Comparison of ENCODE assay signal across 8 cellular contexts in the genomic region with DNA sequence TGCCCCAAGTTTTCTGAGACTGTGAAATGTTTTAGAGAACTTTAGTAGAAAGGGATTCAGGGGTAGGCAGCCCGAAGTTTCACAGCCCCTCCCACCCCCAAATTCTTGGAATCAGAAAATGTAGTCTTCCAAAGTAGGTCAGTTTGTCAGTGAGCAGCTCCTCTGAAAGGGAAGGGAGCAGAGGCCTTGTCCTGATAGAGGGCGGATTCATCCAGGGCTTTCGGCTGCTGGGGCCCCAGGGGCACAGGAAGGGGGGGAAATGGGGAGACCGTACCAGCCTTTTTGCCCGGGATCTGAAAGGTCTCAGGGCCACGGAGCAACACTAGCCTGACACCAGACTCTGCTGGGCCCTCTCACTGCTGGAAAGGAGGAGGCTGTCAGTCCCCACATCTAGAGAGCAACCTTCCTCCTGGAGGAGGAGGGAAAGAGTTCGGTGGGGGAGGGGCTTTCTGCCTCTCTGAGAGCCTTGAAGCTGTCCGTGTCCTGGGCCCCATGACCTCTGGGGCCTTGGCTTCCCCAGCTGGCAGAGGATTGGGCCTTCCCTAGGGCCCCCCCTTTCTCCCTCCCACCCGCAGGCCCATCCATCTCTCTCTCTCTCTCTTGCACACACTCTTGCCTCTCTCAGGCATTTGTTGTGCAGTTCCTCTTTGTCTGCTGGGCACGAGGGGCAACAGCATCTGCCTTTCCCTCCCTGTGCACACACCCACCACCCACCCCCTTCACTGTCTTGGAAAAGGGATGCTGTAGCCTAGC. TPM values are rescaled to one million over a fixed set of nuclear protein-coding genes. Genes with fewer than 3 reads are reported as not detected.
DNase-seq lines count a peak whose midpoint lies in the region; ATAC-seq and TF ChIP-seq lines count a peak whose summit lies in the region.

IKZF4 (plus strand) TSS at position 607 of the 753 bp plus-strand sequence. CDS start 451 bp downstream, outside the sequence.

- H3K27ac ChIP-seq in cardiac muscle cell: peak within 1 kb of the TSS; percentile 94

- TF ChIP-seq CTCF in cardiac muscle cell (IDR thresholded peaks at IDR 0.05; ENCODE audit: low read depth, low read length) (no peak), osteocyte (IDR thresholded peaks at IDR 0.05) (no peak)

- peaks cover 15% of the 10 kb centered on the region for H3K36me3 ChIP-seq in cardiac muscle cell

- peaks cover 17% of the 10 kb centered on the region for H3K4me1 Mint-ChIP-seq in activated T-helper 17 cell treated with anti-CD3 and anti-CD28 coated beads, Interleukin-2, amount 50 U/mL, for 72 hours
- peaks cover 18% of the 10 kb centered on the region for H3K4me1 Mint-ChIP-seq in osteocyte (ENCODE audit: unreplicated experiment)

- H3K9me3 Mint-ChIP-seq in activated T-helper 17 cell treated with anti-CD3 and anti-CD28 coated beads, Interleukin-2, amount 50 U/mL, for 72 hours: no peaks in the 10 kb centered on the region
- H3K9me3 Mint-ChIP-seq in osteocyte (ENCODE audit: unreplicated experiment): no peaks in the 10 kb centered on the region

- DNase-seq in NCI-H2107 treated with DMSO at 0.1 percent for 48 hours (lab: John Stamatoyannopoulos, UW; ENCODE audit: unreplicated experiment) (peak; percentile 28), NCI-H2107 (lab: John Stamatoyannopoulos, UW) (no peak), cardiac muscle cell (ENCODE audit: low read depth in 1 of 2, low spot score in 1 of 2) (peak; percentile 80 to 92), osteocyte (ENCODE audit: extremely low spot score, unreplicated experiment) (no peak), NCI-H446 (lab: John Stamatoyannopoulos, UW) (no peak)

- H3K27ac Mint-ChIP-seq in activated T-helper 17 cell treated with anti-CD3 and anti-CD28 coated beads, Interleukin-2, amount 50 U/mL, for 72 hours: peak within 1 kb of the TSS; percentile 97
- peak within 1 kb of the TSS; percentile 73 for H3K27ac Mint-ChIP-seq in osteocyte (ENCODE audit: unreplicated experiment)

- H3K4me1 ChIP-seq in cardiac muscle cell (ENCODE audit: low read depth): peaks cover 41% of the 10 kb centered on the region

- H3K27me3 Mint-ChIP-seq in activated T-helper 17 cell treated with anti-CD3 and anti-CD28 coated beads, Interleukin-2, amount 50 U/mL, for 72 hours: no peaks in the 10 kb centered on the region
- no peaks in the 10 kb centered on the region for H3K27me3 Mint-ChIP-seq in osteocyte (ENCODE audit: unreplicated experiment)

- H3K36me3 Mint-ChIP-seq in activated T-helper 17 cell treated with anti-CD3 and anti-CD28 coated beads, Interleukin-2, amount 50 U/mL, for 72 hours (ENCODE audit: low read depth): peaks cover 27% of the 10 kb centered on the region
- H3K36me3 Mint-ChIP-seq in osteocyte (ENCODE audit: unreplicated experiment): peaks cover 4% of the 10 kb centered on the region

- H3K4me3 ChIP-seq in cardiac muscle cell: peak within 1 kb of the TSS; percentile 43

- H3K4me3 Mint-ChIP-seq in activated T-helper 17 cell treated with anti-CD3 and anti-CD28 coated beads, Interleukin-2, amount 50 U/mL, for 72 hours: peak within 1 kb of the TSS; percentile 98
- peak within 1 kb of the TSS; percentile 63 for H3K4me3 Mint-ChIP-seq in osteocyte (ENCODE audit: unreplicated experiment)

- peak; percentile 45 for ATAC-seq in activated T-helper 17 cell treated with anti-CD3 and anti-CD28 coated beads, Interleukin-2, amount 50 U/mL, for 72 hours (replicated peaks)
- ATAC-seq in GM18502 (IDR thresholded peaks at IDR 0.05; ENCODE audit: poor library complexity, unreplicated experiment) (no peak), HG03354 (IDR thresholded peaks at IDR 0.05; ENCODE audit: poor library complexity, severe bottlenecking, unreplicated experiment) (no peak)

- no peaks in the 10 kb centered on the region for H3K9me3 ChIP-seq in cardiac muscle cell (ENCODE audit: low read depth)

- no peaks in the 10 kb centered on the region for H3K27me3 ChIP-seq in cardiac muscle cell

RNA-seq across cellular contexts. Expression of gene IKZF4, which starts in this region (rescaled TPM):
- 10 to 100 TPM; 19.1 to 20.3 TPM for total RNA-seq in activated T-helper 17 cell treated with anti-CD3 and anti-CD28 coated beads, Interleukin-2, amount 50 U/mL, for 72 hours
- total RNA-seq in cardiac muscle cell (9.7 and 11.5 TPM in 2 replicates), osteocyte (8.2 and 10.6 TPM in 2 replicates)
- 12.5 and 18.1 TPM in 2 replicates for polyA plus RNA-seq in cardiac muscle cell

Comparison
In these comparisons a context has a peak if more than half of its experiments do, and no peak if none do; other contexts are left out.
1. DNase-seq: peak in NCI-H2107 treated with DMSO at 0.1 percent for 48 hours (single experiment) and cardiac muscle cell (2 of 2); none in NCI-H2107 (single experiment), osteocyte (single experiment) and NCI-H446 (0 of 2).